In the genomic region with DNA sequence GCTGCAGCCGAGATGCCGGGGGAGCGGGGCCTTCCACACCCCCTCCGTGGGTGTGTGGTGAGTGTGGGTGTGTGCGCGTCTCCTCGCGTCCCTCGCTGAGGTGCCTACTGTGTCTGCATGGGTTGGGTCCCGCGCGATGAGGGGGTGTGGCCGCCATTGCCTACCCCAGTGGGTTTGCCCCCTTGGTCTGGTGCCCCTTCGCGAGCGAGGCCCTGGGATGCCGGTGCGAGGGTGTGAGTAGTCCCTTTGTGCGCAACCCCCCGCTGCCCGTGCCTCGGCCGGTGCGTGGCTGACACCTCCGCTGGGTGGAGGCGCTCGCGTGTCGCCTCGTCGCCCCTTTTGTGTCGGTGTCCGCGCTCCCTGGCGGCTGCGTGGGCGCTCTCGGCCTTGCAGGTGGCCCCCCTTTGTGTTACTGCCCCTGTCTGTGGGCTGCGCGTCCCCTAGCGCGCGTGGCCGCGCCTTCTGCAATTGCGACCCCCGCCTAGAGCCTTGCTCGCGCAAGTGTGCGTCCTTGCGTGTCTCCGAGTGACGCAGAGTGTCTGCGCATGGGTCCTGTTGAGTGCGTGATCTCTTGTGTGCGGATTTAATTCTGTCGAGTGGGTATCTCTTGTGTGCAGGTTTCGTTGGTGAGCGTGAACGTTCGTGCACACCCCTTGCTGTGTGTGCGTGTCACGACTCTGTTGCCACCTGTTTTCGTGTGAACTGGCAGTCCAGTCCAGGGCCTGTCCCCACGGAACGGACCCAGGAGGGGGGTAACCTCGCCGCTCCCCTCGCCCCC, we compare ENCODE assay signal across 8 cellular contexts. TPM values are rescaled to one million over a fixed set of nuclear protein-coding genes. Genes with fewer than 3 reads are reported as not detected.
DNase-seq lines count a peak whose midpoint lies in the region; ATAC-seq and TF ChIP-seq lines count a peak whose summit lies in the region.

No MANE protein-coding gene starts in this region.

- POLR2A ChIA-PET in activated CD4-positive, alpha-beta memory T cell treated with anti-CD3 and anti-CD28 coated beads for 36 hours (lab: Charles Lee) = no interaction called here

- peaks cover 15% of the 10 kb centered on the region for H3K36me3 Mint-ChIP-seq in activated CD4-positive, alpha-beta memory T cell treated with anti-CD3 and anti-CD28 coated beads for 36 hours
- H3K36me3 Mint-ChIP-seq in effector memory CD8-positive, alpha-beta T cell (ENCODE audit: insufficient read depth) = peaks cover 26% of the 10 kb centered on the region
- H3K36me3 Mint-ChIP-seq in mesothelial cell of epicardium = peaks cover 15% of the 10 kb centered on the region

- H3K4me3 Mint-ChIP-seq in activated CD4-positive, alpha-beta memory T cell treated with anti-CD3 and anti-CD28 coated beads for 36 hours = peak overlapping the region; percentile 99
- H3K4me3 Mint-ChIP-seq in effector memory CD8-positive, alpha-beta T cell = peak overlapping the region; percentile 89 to 96
- peak overlapping the region; percentile 84 for H3K4me3 Mint-ChIP-seq in mesothelial cell of epicardium

- peak; percentile 29 for TF ChIP-seq CTCF in GM13977 (IDR thresholded peaks at IDR 0.05; ENCODE audit: extremely low read depth, insufficient read depth, missing control alignments)
- TF ChIP-seq CTCF in mesothelial cell of epicardium (IDR thresholded peaks at IDR 0.05; ENCODE audit: unreplicated experiment) = no peak

- in situ Hi-C loops in GM13977 (cut with MboI; ENCODE audit: low pct_unique_long_range_greater_than_20kb, low sequenced_read_pairs, unreplicated experiment) = no loop called here

- ATAC-seq in HG02588 (IDR thresholded peaks at IDR 0.05; ENCODE audit: unreplicated experiment) = peak; percentile 24
- ATAC-seq in effector memory CD8-positive, alpha-beta T cell (replicated peaks) = peak; percentile 45

- H3K4me1 Mint-ChIP-seq in activated CD4-positive, alpha-beta memory T cell treated with anti-CD3 and anti-CD28 coated beads for 36 hours (ENCODE audit: low read depth) = peaks cover 52% of the 10 kb centered on the region
- peaks cover 29 to 42% of the 10 kb centered on the region in 2 donors for H3K4me1 Mint-ChIP-seq in effector memory CD8-positive, alpha-beta T cell (ENCODE audit: low read depth in 2 of 2)
- peaks cover 34% of the 10 kb centered on the region for H3K4me1 Mint-ChIP-seq in mesothelial cell of epicardium

- H3K27me3 Mint-ChIP-seq in activated CD4-positive, alpha-beta memory T cell treated with anti-CD3 and anti-CD28 coated beads for 36 hours = no peaks in the 10 kb centered on the region
- no peaks in the 10 kb centered on the region for H3K27me3 Mint-ChIP-seq in effector memory CD8-positive, alpha-beta T cell
- H3K27me3 Mint-ChIP-seq in mesothelial cell of epicardium (ENCODE audit: low read depth) = no peaks in the 10 kb centered on the region

- intact Hi-C loops in activated CD4-positive, alpha-beta memory T cell treated with anti-CD3 and anti-CD28 coated beads for 36 hours (cut with micrococcal nuclease) = loop anchor here (1.0 to 5.0 kb wide), 6 partner anchors 85 to 489 kb away; partner anchors contain the start of genes DYRK1A, HLCS and VPS26C

- no peaks in the 10 kb centered on the region for H3K9me3 Mint-ChIP-seq in activated CD4-positive, alpha-beta memory T cell treated with anti-CD3 and anti-CD28 coated beads for 36 hours
- H3K9me3 Mint-ChIP-seq in effector memory CD8-positive, alpha-beta T cell = no peaks in the 10 kb centered on the region
- peaks cover 9% of the 10 kb centered on the region for H3K9me3 Mint-ChIP-seq in mesothelial cell of epicardium

- H3K27ac Mint-ChIP-seq in activated CD4-positive, alpha-beta memory T cell treated with anti-CD3 and anti-CD28 coated beads for 36 hours = peak overlapping the region; percentile 89
- peak overlapping the region; percentile 96 to 97 for H3K27ac Mint-ChIP-seq in effector memory CD8-positive, alpha-beta T cell
- peak overlapping the region; percentile 94 for H3K27ac Mint-ChIP-seq in mesothelial cell of epicardium

- DNase-seq in GM13977 (ENCODE audit: low spot score) = peak; percentile 46
- DNase-seq in NCI-H1930 (lab: John Stamatoyannopoulos, UW) = peak; percentile 10 to 22
- DNase-seq in activated CD4-positive, alpha-beta memory T cell treated with anti-CD3 and anti-CD28 coated beads for 36 hours = peak; percentile 64
- peak; percentile 65 to 79 (median 66) for DNase-seq in effector memory CD8-positive, alpha-beta T cell
- DNase-seq in mesothelial cell of epicardium (ENCODE audit: low spot score in 2 of 2, unreplicated experiment in 2 of 2) = peak in 1 of 2 experiments; percentile 63
- DNase-seq in stimulated activated CD8-positive, alpha-beta memory T cell treated with anti-CD3 and anti-CD28 coated beads, Interleukin-2, amount 100 ng/mL, for 48 hours (ENCODE audit: low read depth in 2 of 2) = peak; percentile 27 to 45
- DNase-seq in KG1 (lab: John Stamatoyannopoulos, UW) = no peak

- CTCF ChIA-PET in activated CD4-positive, alpha-beta memory T cell treated with anti-CD3 and anti-CD28 coated beads for 36 hours (lab: Charles Lee) = interaction anchor here (1.2 kb wide), 1 partner anchor 63 kb away, joined by 3 read pairs; no protein-coding TSS in a partner anchor

RNA-seq across cellular contexts. Expression of gene TTC3, which starts 0.6 kb away (rescaled TPM):
- 10 to 100 TPM; 63.1 to 65.6 TPM for total RNA-seq in activated CD4-positive, alpha-beta memory T cell treated with anti-CD3 and anti-CD28 coated beads for 36 hours
- 280 to 286 TPM (median 285 TPM) in 3 replicates for total RNA-seq in mesothelial cell of epicardium

RNA-seq across cellular contexts. Expression of gene PIGP, which starts 0.7 kb away (rescaled TPM):
- total RNA-seq in activated CD4-positive, alpha-beta memory T cell treated with anti-CD3 and anti-CD28 coated beads for 36 hours = 10 to 100 TPM; 19.2 to 21.2 TPM
- 11.0 to 13.9 TPM (median 13.7 TPM) in 3 replicates for total RNA-seq in mesothelial cell of epicardium
